Comparison of ENCODE assay signal across 8 cellular contexts in genomic region chr11:23021287-23021863, GRCh38.
A peak's percentile ranks its signal among the peaks of the same experiment; 100 is the strongest.
DNase-seq lines count a peak whose midpoint lies in the region; ATAC-seq and TF ChIP-seq lines count a peak whose summit lies in the region.

No MANE protein-coding gene starts in this region.

- no TSS peak for BruUV-seq in PC-3 (replicated peaks; lab: Mats Ljungman, UMichigan)

- CTCF ChIA-PET in PC-3 (lab: Charles Lee) = interaction anchor here (0.6 to 1.2 kb wide), 2 partner anchors 91 to 144 kb away, joined by 3 to 6 read pairs; no protein-coding TSS in a partner anchor

- no peaks in the 10 kb centered on the region for H3K9me3 ChIP-seq in PC-3 (ENCODE audit: low read length)
- no peaks in the 10 kb centered on the region for H3K9me3 ChIP-seq in MG63

- H3K9me2 ChIP-seq in PC-3 (replicated peaks; ENCODE audit: low read length) = no peaks in the 10 kb centered on the region

- peaks cover 7% of the 10 kb centered on the region; the same call in 1 of the 2 replicates for H3K4me1 ChIP-seq in PC-3 (ENCODE audit: insufficient read depth, low read length)
- no peaks in the 10 kb centered on the region for H3K4me1 ChIP-seq in foreskin keratinocyte

- no peak overlapping the region for H3K9ac ChIP-seq in PC-3 (ENCODE audit: low read length)

- H3K27ac ChIP-seq in PC-3 (ENCODE audit: low read length) (no peak overlapping the region), foreskin keratinocyte (no peak overlapping the region)

- H3F3A ChIP-seq in PC-3 (ENCODE audit: low read length, unreplicated experiment) = no peaks in the 10 kb centered on the region

- H3K36me3 ChIP-seq in PC-3 (ENCODE audit: low read depth, low read length) (no peaks in the 10 kb centered on the region), MG63 (no peaks in the 10 kb centered on the region)

- TF ChIP-seq CTCF in AG09319 (IDR thresholded peaks at IDR 0.05; ENCODE audit: low read depth, low read length) (peak; percentile 77), PC-3 (conservative IDR thresholded peaks at IDR 0.05; ENCODE audit: low read depth, low read length) (peak; percentile 86), foreskin keratinocyte (conservative IDR thresholded peaks at IDR 0.05) (peak; percentile 69), retinal pigment epithelial cell (conservative IDR thresholded peaks at IDR 0.05; ENCODE audit: low read depth, low read length) (peak; percentile 86)

- H3K4me2 ChIP-seq in PC-3 (ENCODE audit: low read length) = no peak overlapping the region

- H3K27me3 ChIP-seq in PC-3 (ENCODE audit: low read length) = no peaks in the 10 kb centered on the region
- H3K27me3 ChIP-seq in foreskin keratinocyte = no peaks in the 10 kb centered on the region
- H3K27me3 ChIP-seq in MG63 = no peaks in the 10 kb centered on the region

- ATAC-seq in GM18502 (IDR thresholded peaks at IDR 0.05; ENCODE audit: poor library complexity, unreplicated experiment) (peak; percentile 66), HG02981 (IDR thresholded peaks at IDR 0.05; ENCODE audit: unreplicated experiment) (peak; percentile 53), PC-3 (peak; percentile 39; the same call in 1 of the 2 replicates), foreskin keratinocyte (peak; percentile 45), HG02571 (IDR thresholded peaks at IDR 0.05; ENCODE audit: unreplicated experiment) (no peak)

- DNase-seq in AG09319 (ENCODE audit: extremely low read depth, low read depth) (no peak), PC-3 (peak; percentile 56), foreskin keratinocyte (peak in 1 of 2 donors; percentile 14), retinal pigment epithelial cell (ENCODE audit: low read depth) (peak; percentile 6), MG63 (no peak)

- POLR2A ChIA-PET in PC-3 (lab: Charles Lee; ENCODE audit: unreplicated experiment) = no interaction called here

- H2AFZ ChIP-seq in PC-3 (ENCODE audit: low read length) = no peak overlapping the region

- H4K20me1 ChIP-seq in PC-3 (ENCODE audit: low read length) = no peaks in the 10 kb centered on the region

- H3K79me2 ChIP-seq in PC-3 (ENCODE audit: low read length) = no peaks in the 10 kb centered on the region

- no peak overlapping the region for H3K4me3 ChIP-seq in PC-3 (ENCODE audit: low read length)
- no peak overlapping the region for H3K4me3 ChIP-seq in retinal pigment epithelial cell (ENCODE audit: low read length)
- H3K4me3 ChIP-seq in MG63 = no peak overlapping the region

- intact Hi-C loops in PC-3 (cut with micrococcal nuclease) = loop anchor here (1.0 to 10.0 kb wide), 6 partner anchors 91 to 1473 kb away; partner anchors contain the start of gene LUZP2

Comparison
In these comparisons a context has a peak if more than half of its experiments do, and no peak if none do; other contexts are left out.
1. DNase-seq: peak in PC-3 (single experiment) and retinal pigment epithelial cell (single experiment); none in AG09319 (single experiment) and MG63 (single experiment).
2. Peak in every context shown above with its lines, with median percentiles within 50 percentile points of each other: CTCF ChIP-seq.